ENCODE assay signal across 8 cellular contexts in genomic region chr10:26780793-26781601, GRCh38.
A peak's percentile ranks its signal among the peaks of the same experiment; 100 is the strongest.
DNase-seq lines count a peak whose midpoint lies in the region; ATAC-seq and TF ChIP-seq lines count a peak whose summit lies in the region.

No MANE protein-coding gene starts in this region.

- H3K27ac Mint-ChIP-seq in CD8-positive, alpha-beta T cell, result peak overlapping the region; percentile 11

- peaks cover 43% of the 10 kb centered on the region for H3K4me1 ChIP-seq in CD8-positive, alpha-beta T cell (ENCODE audit: insufficient read depth, low read length)
- peaks cover 11 to 32% of the 10 kb centered on the region in 2 donors for H3K4me1 ChIP-seq in lung (ENCODE audit: control insufficient read depth in 2 of 2, insufficient read depth in 2 of 2, low read length in 2 of 2)

- H3K27me3 ChIP-seq in CD8-positive, alpha-beta T cell (ENCODE audit: insufficient read depth, low read length), result no peaks in the 10 kb centered on the region
- no peaks in the 10 kb centered on the region for H3K27me3 ChIP-seq in lung (ENCODE audit: control insufficient read depth, insufficient read depth)

- DNase-seq in CD8-positive, alpha-beta T cell, result no peak
- peak; percentile 87 for DNase-seq in amniotic stem cell (lab: John Stamatoyannopoulos, UW)
- DNase-seq in lung (ENCODE audit: low spot score), result no peak
- DNase-seq in UCSD-AML1 (lab: John Stamatoyannopoulos, UW; ENCODE audit: unreplicated experiment), result no peak
- no peak for DNase-seq in COR-L47 (lab: John Stamatoyannopoulos, UW)
- no peak for DNase-seq in NCI-H1048 (lab: John Stamatoyannopoulos, UW)

- WGBS in lung, 2 donors, result 67 to 72% methylated on average over 4 of the region's 4 CpGs

- H3K27ac ChIP-seq in CD8-positive, alpha-beta T cell (ENCODE audit: low read depth, low read length), result no peak overlapping the region
- H3K27ac ChIP-seq in lung (ENCODE audit: low read depth in 1 of 2, low read length in 1 of 2), result no peak overlapping the region

- H3K36me3 ChIP-seq in CD8-positive, alpha-beta T cell (ENCODE audit: insufficient read depth, low read length), result peaks cover 2% of the 10 kb centered on the region
- H3K36me3 ChIP-seq in lung (ENCODE audit: control insufficient read depth in 2 of 2, insufficient read depth in 2 of 2, low read length in 2 of 2), result no peaks in the 10 kb centered on the region

- no peaks in the 10 kb centered on the region for H3K27me3 Mint-ChIP-seq in CD8-positive, alpha-beta T cell (ENCODE audit: low read depth)

- no peaks in the 10 kb centered on the region for H3K9me3 Mint-ChIP-seq in CD8-positive, alpha-beta T cell

- no peak overlapping the region for H3K4me3 ChIP-seq in CD8-positive, alpha-beta T cell (ENCODE audit: low read depth, low read length)
- H3K4me3 ChIP-seq in lung, result no peak overlapping the region

- CTCF ChIA-PET in CD8-positive, alpha-beta T cell (lab: Charles Lee), result interaction anchor here (1.1 to 2.3 kb wide), 3 partner anchors 22 to 101 kb away, joined by 3 to 6 read pairs (median 5); no protein-coding TSS in a partner anchor

- H3K36me3 Mint-ChIP-seq in CD8-positive, alpha-beta T cell, result peaks cover 19% of the 10 kb centered on the region

- intact Hi-C loops in CD8-positive, alpha-beta T cell (cut with DNase I, micrococcal nuclease), result no loop called here

- H3K4me1 Mint-ChIP-seq in CD8-positive, alpha-beta T cell (ENCODE audit: low read depth), result peaks cover 92% of the 10 kb centered on the region

- TF ChIP-seq CTCF in CD8-positive, alpha-beta T cell (IDR thresholded peaks at IDR 0.05), result no peak
- TF ChIP-seq CTCF in lung (IDR thresholded peaks at IDR 0.05; ENCODE audit: control extremely low read depth, extremely low read depth), result no peak

- POLR2A ChIA-PET in CD8-positive, alpha-beta T cell (lab: Charles Lee), result interaction anchor here (1.3 kb wide), 1 partner anchor 12 kb away, joined by 4 read pairs; no protein-coding TSS in a partner anchor

- no peaks in the 10 kb centered on the region for H3K9me3 ChIP-seq in CD8-positive, alpha-beta T cell (ENCODE audit: low read length)
- no peaks in the 10 kb centered on the region for H3K9me3 ChIP-seq in lung (ENCODE audit: control insufficient read depth in 2 of 2, insufficient read depth in 1 of 2, low read length in 1 of 2)

- no peak for ATAC-seq in CD8-positive, alpha-beta T cell
- ATAC-seq in GM19395 (IDR thresholded peaks at IDR 0.05; ENCODE audit: unreplicated experiment) (peak; percentile 57), HG03558 (IDR thresholded peaks at IDR 0.05; ENCODE audit: extremely low read depth, unreplicated experiment) (peak; percentile 69), lung (ENCODE audit: insufficient read depth, low FRiP score) (peak; percentile 60)

- no peak overlapping the region for H3K4me3 Mint-ChIP-seq in CD8-positive, alpha-beta T cell
